ENCODE assay signal across 13 cellular contexts in genomic region chr1:36256558-36257374, GRCh38. TPM values are rescaled to one million over a fixed set of nuclear protein-coding genes. Genes with fewer than 3 reads are reported as not detected.
A peak's percentile ranks its signal among the peaks of the same experiment; 100 is the strongest.
DNase-seq lines count a peak whose midpoint lies in the region; ATAC-seq and TF ChIP-seq lines count a peak whose summit lies in the region.
"Had no signal": no experiment of that assay in that cellular context is flagged by ENCODE, and none has a peak within 500 bp of the region (broad histone marks: within the 10 kb centered on the region; RNA-seq: fewer than 3 reads in every experiment).

No MANE protein-coding gene starts in this region.

- BruUV-seq in HCT116 (replicated peaks; lab: Mats Ljungman, UMichigan), result no TSS peak

- TF ChIP-seq POLR2A in HCT116 (IDR thresholded peaks at IDR 0.05; ENCODE audit: borderline replicate concordance, extremely low read depth, insufficient read depth, insufficient read length), result no peak
- TF ChIP-seq POLR2A in body of pancreas (IDR thresholded peaks at IDR 0.05), result no peak

- H3K4me1 ChIP-seq in HCT116 (ENCODE audit: control insufficient read depth in 1 of 2, insufficient read depth in 2 of 2, low read length in 2 of 2), result peaks cover 22 to 36% of the 10 kb centered on the region in 2 experiments
- H3K4me1 ChIP-seq in body of pancreas, result peaks cover 42% of the 10 kb centered on the region

- no peaks in the 10 kb centered on the region for H3K9me2 ChIP-seq in HCT116 (ENCODE audit: insufficient read depth)

- H3K9me3 ChIP-seq in HCT116 (ENCODE audit: control insufficient read depth in 1 of 2, insufficient read depth in 1 of 2, low read depth in 1 of 2, low read length in 2 of 2) (no peaks in the 10 kb centered on the region), body of pancreas (no peaks in the 10 kb centered on the region)

- no peaks in the 10 kb centered on the region for H3K9me3 Mint-ChIP-seq in nephron progenitor cell

- H3K4me3 Mint-ChIP-seq in nephron progenitor cell, result no peak overlapping the region
- H3K4me3 Mint-ChIP-seq: activated CD4-positive, alpha-beta T cell treated with anti-CD3 and anti-CD28 coated beads for 36 hours had no signal

- POLR2A ChIA-PET in HCT116 (lab: Charles Lee), result no interaction called here

- intact Hi-C loops in HCT116 (cut with micrococcal nuclease) (no loop called here), body of pancreas (cut with DNase I) (no loop called here)

- H2AFZ ChIP-seq in HCT116 (ENCODE audit: low read depth, low read length, poor library complexity, severe bottlenecking), result no peak overlapping the region

- H3K79me2 ChIP-seq in HCT116 (ENCODE audit: insufficient read depth, low read length), result peaks cover 95% of the 10 kb centered on the region

- no peak for ATAC-seq in HCT116
- ATAC-seq in body of pancreas, result no peak
- ATAC-seq in GM19023 (IDR thresholded peaks at IDR 0.05; ENCODE audit: unreplicated experiment), result no peak

- DNase-seq in HCT116 (ENCODE audit: low read depth, low spot score), result no peak
- DNase-seq in body of pancreas, result no peak
- DNase-seq in nephron progenitor cell, result no peak
- DNase-seq in GOT3 (lab: John Stamatoyannopoulos, UW), result no peak
- no peak for DNase-seq in NCI-H524 treated with DMSO at 0.1 percent for 48 hours (lab: John Stamatoyannopoulos, UW)
- DNase-seq in NCI-H2227 (lab: John Stamatoyannopoulos, UW; ENCODE audit: unreplicated experiment), result no peak
- DNase-seq: activated effector memory CD4-positive, alpha-beta T cell treated with Interleukin-2 at 50 U/mL for 16 hours; NCI-H2029 treated with DMSO at 0.1 percent for 48 hours; stimulated activated naive CD4-positive, alpha-beta T cell had no signal

- 0 out of 2 replicates have a peak overlapping the region, but pooled peaks have one; percentile 27 for H3K9ac ChIP-seq in HCT116 (ENCODE audit: low read length)
- H3K9ac ChIP-seq: KMS-11 had no signal

- RAD21 ChIA-PET in HCT116 (lab: Charles Lee; ENCODE audit: low non-redundant PET in 1 of 2, low total read pairs in 2 of 2, uncharacterized antibody in 2 of 2, unreplicated experiment in 2 of 2), result no interaction called here

- no peak for TF ChIP-seq RAD21 in HCT116 (IDR thresholded peaks at IDR 0.05; ENCODE audit: low read depth)

- peaks cover 37% of the 10 kb centered on the region; the same call in 1 of the 2 replicates for H4K20me1 ChIP-seq in HCT116 (ENCODE audit: insufficient read depth)

- peaks cover 50% of the 10 kb centered on the region for H3K36me3 Mint-ChIP-seq in nephron progenitor cell (ENCODE audit: low read depth)

- H3K36me3 ChIP-seq in HCT116 (ENCODE audit: control insufficient read depth in 1 of 2, insufficient read depth in 2 of 2, low read length in 2 of 2) (peaks cover 11 to 20% of the 10 kb centered on the region in 2 experiments; a peak in 3 of 4 replicates), body of pancreas (replicated peaks in 1 of 2; ENCODE audit: insufficient read depth in 1 of 2, low read depth in 2 of 2) (peaks cover 0 to 2% of the 10 kb centered on the region in 2 donors)

- TF ChIP-seq CTCF in C4-2B (conservative IDR thresholded peaks at IDR 0.05) (no peak), HCT116 (IDR thresholded peaks at IDR 0.05 in 2 of 3, conservative IDR thresholded peaks at IDR 0.05 in 1 of 3; ENCODE audit: borderline replicate concordance in 1 of 3, insufficient read depth in 1 of 3, low read depth in 2 of 3, low read length in 2 of 3) (no peak), body of pancreas (IDR thresholded peaks at IDR 0.05) (no peak), nephron progenitor cell (IDR thresholded peaks at IDR 0.05) (no peak)

- H3K27me3 ChIP-seq in HCT116 (ENCODE audit: insufficient read depth, low read length), result no peaks in the 10 kb centered on the region
- H3K27me3 ChIP-seq in body of pancreas, result no peaks in the 10 kb centered on the region

- peak overlapping the region; percentile 65 for H3K27ac Mint-ChIP-seq in nephron progenitor cell
- H3K27ac Mint-ChIP-seq: activated CD4-positive, alpha-beta T cell treated with anti-CD3 and anti-CD28 coated beads for 36 hours had no signal

- peaks cover 14% of the 10 kb centered on the region for H3K4me1 Mint-ChIP-seq in nephron progenitor cell

- H3K27ac ChIP-seq in C4-2B, result peak overlapping the region; percentile 89
- H3K27ac ChIP-seq in HCT116 (ENCODE audit: low read depth, low read length), result peak overlapping the region; percentile 50; the same call in 1 of the 2 replicates
- peak overlapping the region in 3 of 4 donors; percentile 71 to 84 (median 78) for H3K27ac ChIP-seq in body of pancreas
- H3K27ac ChIP-seq: KMS-11 had no signal

- CTCF ChIA-PET in HCT116 (lab: Charles Lee), result no interaction called here

- no peak overlapping the region for H3K4me3 ChIP-seq in HCT116 (replicated peaks in 1 of 2; ENCODE audit: low read depth in 1 of 2, low read length in 2 of 2)
- H3K4me3 ChIP-seq in body of pancreas, result no peak overlapping the region

- H3K4me2 ChIP-seq in HCT116 (ENCODE audit: low read length), result peak overlapping the region; percentile 39
- H3K4me2 ChIP-seq: KMS-11 had no signal

- WGBS in body of pancreas, 2 donors, result 77 to 86% methylated on average over 14 to 15 of the region's 15 CpGs

- H3K27me3 Mint-ChIP-seq in nephron progenitor cell (ENCODE audit: low read depth, poor library complexity), result peaks cover 6% of the 10 kb centered on the region
- H3K27me3 Mint-ChIP-seq: activated CD4-positive, alpha-beta T cell treated with anti-CD3 and anti-CD28 coated beads for 36 hours had no signal

TF ChIP-seq in HCT116, 20 proteins besides CTCF, POLR2A, EP300 and RAD21:
- no peak for TF ChIP-seq MAX (IDR thresholded peaks at IDR 0.05)
- no peak for TF ChIP-seq ATF3 (IDR thresholded peaks at IDR 0.05)
- no peak for TF ChIP-seq ZNF274 (IDR thresholded peaks at IDR 0.05; ENCODE audit: low read depth, low read length)
- no peak for TF ChIP-seq POLR2AphosphoS5 (IDR thresholded peaks at IDR 0.05; ENCODE audit: low read depth, low read length)
- TF ChIP-seq CBX3 (IDR thresholded peaks at IDR 0.05; ENCODE audit: low read depth), result no peak
- no peak for TF ChIP-seq TCF7L2 (IDR thresholded peaks at IDR 0.05; ENCODE audit: borderline replicate concordance, extremely low read depth, insufficient read depth, insufficient read length)
- TF ChIP-seq SIN3A (IDR thresholded peaks at IDR 0.05; ENCODE audit: low read depth), result 0 out of 2 replicates have a peak, but pooled peaks have one; percentile 18
- TF ChIP-seq YY1 (IDR thresholded peaks at IDR 0.05; ENCODE audit: extremely low read depth, insufficient replicate concordance, low read depth, low read length), result no peak

RNA-seq across cellular contexts. Expression of gene THRAP3, which starts 32.5 kb away (rescaled TPM):
- total RNA-seq in HCT116 (2021; ENCODE audit: unreplicated experiment), result 144 TPM
- polyA plus RNA-seq in HCT116 (2012), result 56.0 and 64.4 TPM in 2 replicates
- total RNA-seq in body of pancreas, result 10 to 100 TPM; 27.4 to 32.2 TPM

RNA-seq across cellular contexts. Expression of gene SH3D21, which starts 49.4 kb away (rescaled TPM):
- total RNA-seq in HCT116 (2021; ENCODE audit: unreplicated experiment) (9.3 TPM), body of pancreas (under 1 TPM; 0.33 to 0.52 TPM)
- 5.4 and 6.9 TPM in 2 replicates for polyA plus RNA-seq in HCT116 (2012)
